Comparison of ENCODE assay signal across 19 cellular contexts in the genomic region with DNA sequence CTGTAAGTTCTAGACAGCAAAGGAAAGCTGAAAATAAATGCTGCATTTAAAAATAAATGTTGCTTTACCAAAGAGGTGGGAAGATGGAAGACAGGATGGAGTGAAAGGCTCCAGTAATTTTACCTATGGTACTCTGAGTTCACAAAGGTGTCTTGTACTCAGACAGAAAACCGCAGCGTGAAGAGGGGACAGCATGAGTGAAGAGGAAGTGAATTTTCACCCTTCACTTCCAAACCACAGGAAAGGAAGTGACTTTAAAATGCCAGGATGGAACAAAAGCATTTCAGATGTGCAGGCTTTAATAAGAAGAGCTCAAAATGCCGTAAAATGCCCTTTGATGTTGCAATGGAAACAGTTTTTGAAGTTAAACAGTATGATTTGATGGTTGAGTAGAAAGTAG.
DNase-seq lines count a peak whose midpoint lies in the region; ATAC-seq, FAIRE-seq and TF ChIP-seq lines count a peak whose summit lies in the region.
"Had no signal": no experiment of that assay in that cellular context is flagged by ENCODE, and none has a peak within 500 bp of the region (broad histone marks: within the 10 kb centered on the region; RNA-seq: fewer than 3 reads in every experiment).

No MANE protein-coding gene starts in this region.

- no peaks in the 10 kb centered on the region; the same call in 1 of the 2 replicates for H3K9me2 ChIP-seq in PC-9 (ENCODE audit: insufficient read depth)

- H3K27ac ChIP-seq in PC-9 (no peak overlapping the region), osteoblast (ENCODE audit: low read depth, low read length) (no peak overlapping the region), pancreas (no peak overlapping the region)
- H3K27ac ChIP-seq: 22Rv1, C4-2B, SJCRH30, tibial artery had no signal

- intact Hi-C loops in PC-9 (cut with micrococcal nuclease; ENCODE audit: unreplicated experiment) (no loop called here), pancreas (cut with DNase I) (no loop called here), sciatic nerve (cut with DNase I) (no loop called here)

- H3K79me2 ChIP-seq in PC-9 (ENCODE audit: low read depth) (no peaks in the 10 kb centered on the region), osteoblast (ENCODE audit: insufficient read depth, low read length) (no peaks in the 10 kb centered on the region)

- no TSS peak for BruUV-seq in PC-9 (replicated peaks; lab: Mats Ljungman, UMichigan)

- H3K9me3 ChIP-seq in PC-9 (ENCODE audit: insufficient read depth, low read depth) = no peaks in the 10 kb centered on the region
- H3K9me3 ChIP-seq in osteoblast (ENCODE audit: low read depth, low read length) = no peaks in the 10 kb centered on the region
- H3K9me3 ChIP-seq in pancreas = no peaks in the 10 kb centered on the region
- H3K9me3 ChIP-seq: mucosa of descending colon, SJCRH30, tibial artery had no signal

- H3K27me3 ChIP-seq in PC-9 (ENCODE audit: insufficient read depth, low read depth) (no peaks in the 10 kb centered on the region), osteoblast (ENCODE audit: insufficient read depth, low read length) (no peaks in the 10 kb centered on the region), pancreas (no peaks in the 10 kb centered on the region)
- H3K27me3 ChIP-seq: SJCRH30, tibial artery had no signal

- H3K4me3 ChIP-seq in PC-9 (no peak overlapping the region), osteoblast (ENCODE audit: insufficient read depth, low read length) (no peak overlapping the region), pancreas (no peak overlapping the region)
- H3K4me3 ChIP-seq: mucosa of descending colon, SJCRH30, tibial artery had no signal

- ATAC-seq in pancreas = no peak
- no peak for ATAC-seq in sciatic nerve
- ATAC-seq in HG03457 (IDR thresholded peaks at IDR 0.05; ENCODE audit: unreplicated experiment) = no peak
- ATAC-seq: activated CD4-positive, CD25-positive, alpha-beta regulatory T cell treated with anti-CD3 and anti-CD28 coated beads, Interleukin-2, amount 50 U/mL, for 24 hours; activated T-helper 17 cell treated with anti-CD3 and anti-CD28 coated beads, Interleukin-2, amount 50 U/mL, for 72 hours; mucosa of descending colon had no signal

- no peaks in the 10 kb centered on the region for H3F3A ChIP-seq in PC-9 (ENCODE audit: insufficient read depth, low read depth)

- H3K36me3 ChIP-seq in PC-9 (ENCODE audit: low read depth) (no peaks in the 10 kb centered on the region), osteoblast (ENCODE audit: insufficient read depth, low read length) (no peaks in the 10 kb centered on the region), pancreas (no peaks in the 10 kb centered on the region)
- H3K36me3 ChIP-seq: SJCRH30, tibial artery had no signal

- H4K20me1 ChIP-seq in PC-9 (ENCODE audit: insufficient read depth) (no peaks in the 10 kb centered on the region), osteoblast (ENCODE audit: insufficient read depth, low read length) (no peaks in the 10 kb centered on the region)

- H2AFZ ChIP-seq in PC-9 (0 out of 2 replicates have a peak overlapping the region, but pooled peaks have one; percentile 12), osteoblast (ENCODE audit: low read length) (peak overlapping the region; percentile 48)

- POLR2A ChIA-PET in PC-9 (lab: Charles Lee; ENCODE audit: unreplicated experiment) = no interaction called here

- WGBS in pancreas, 2 donors = 34% methylated on average over 3 of the region's 3 CpGs

- peak; percentile 9 for DNase-seq in NK-92 treated with Interleukin-12 subunit alpha and Interleukin-12 subunit beta, amount 100 ng/mL, for 24 hours (lab: John Stamatoyannopoulos, UW)
- no peak for DNase-seq in NK-92 (lab: John Stamatoyannopoulos, UW; ENCODE audit: unreplicated experiment)
- DNase-seq in Kasumi-1 (lab: John Stamatoyannopoulos, UW) = peak; percentile 50 to 52
- no peak for DNase-seq in PC-9
- no peak for DNase-seq in osteoblast (ENCODE audit: insufficient read length, low spot score, missing footprints)
- no peak for DNase-seq in pancreas
- DNase-seq in sciatic nerve (ENCODE audit: low spot score) = no peak
- DNase-seq: DMS 273 treated with DMSO at 0.1 percent for 48 hours, mucosa of descending colon, NCI-H187 treated with DMSO at 0.1 percent for 48 hours, retina, SJCRH30, tibial artery had no signal

- H3K4me2 ChIP-seq in PC-9 (no peak overlapping the region), osteoblast (ENCODE audit: insufficient read depth, low read length) (no peak overlapping the region)

- H3K4me1 ChIP-seq in PC-9 (replicated peaks; ENCODE audit: insufficient read depth) = no peaks in the 10 kb centered on the region
- H3K4me1 ChIP-seq in osteoblast (ENCODE audit: insufficient read depth, low read length) = no peaks in the 10 kb centered on the region
- no peaks in the 10 kb centered on the region for H3K4me1 ChIP-seq in pancreas
- H3K4me1 ChIP-seq: SJCRH30, tibial artery had no signal

- CTCF ChIA-PET in PC-9 (lab: Charles Lee) = no interaction called here

- TF ChIP-seq CTCF in PC-9 (conservative IDR thresholded peaks at IDR 0.05) (no peak), osteoblast (IDR thresholded peaks at IDR 0.05; ENCODE audit: extremely low read depth, low read depth, low read length) (no peak), pancreas (IDR thresholded peaks at IDR 0.05) (no peak)

- FAIRE-seq in pancreas (lab: Jason Lieb, UNC) = no peak
- FAIRE-seq: GM19239 had no signal

Comparison
In these comparisons a context has a peak if more than half of its experiments do, and no peak if none do; other contexts are left out.
1. DNase-seq: peak in NK-92 treated with Interleukin-12 subunit alpha and Interleukin-12 subunit beta, amount 100 ng/mL, for 24 hours (single experiment) and Kasumi-1 (2 of 2); none in NK-92 (single experiment), PC-9 (0 of 2), osteoblast (single experiment), pancreas (0 of 6) and sciatic nerve (single experiment).